ENCODE assay signal across 1 cellular context in genomic region chr14:35305633-35306032, GRCh38.
TF ChIP-seq lines count a peak whose summit lies in the region.

No MANE protein-coding gene starts in this region.

TF ChIP-seq in WTC11, 78 proteins besides CTCF, POLR2A, EP300 and RAD21 (continued from another document):
- TF ChIP-seq TP53 (CRISPR knock-in tag; IDR thresholded peaks at IDR 0.05) = no peak
- TF ChIP-seq NFE2L1 (CRISPR knock-in tag; IDR thresholded peaks at IDR 0.05) = no peak
- TF ChIP-seq PRDM15 (CRISPR knock-in tag; IDR thresholded peaks at IDR 0.05) = no peak
- TF ChIP-seq AFF4 (CRISPR knock-in tag; IDR thresholded peaks at IDR 0.05; ENCODE audit: borderline replicate concordance) = no peak
- TF ChIP-seq MXD4 (CRISPR knock-in tag; IDR thresholded peaks at IDR 0.05; ENCODE audit: borderline replicate concordance) = no peak
- TF ChIP-seq ZNF532 (CRISPR knock-in tag; IDR thresholded peaks at IDR 0.05; ENCODE audit: borderline replicate concordance) = no peak
- TF ChIP-seq ZNF219 (CRISPR knock-in tag; IDR thresholded peaks at IDR 0.05; ENCODE audit: borderline replicate concordance) = no peak
- TF ChIP-seq ATF1 (CRISPR knock-in tag; IDR thresholded peaks at IDR 0.05) = no peak
